ENCODE assay signal across 8 cellular contexts in genomic region chr22:29580200-29580810, GRCh38. TPM values are rescaled to one million over a fixed set of nuclear protein-coding genes. Genes with fewer than 3 reads are reported as not detected.
DNase-seq lines count a peak whose midpoint lies in the region; ATAC-seq, FAIRE-seq and TF ChIP-seq lines count a peak whose summit lies in the region.

No MANE protein-coding gene starts in this region.

- H2AFZ ChIP-seq in SU-DHL-6 (ENCODE audit: low read depth, low read length, severe bottlenecking) (peak overlapping the region; percentile 75), fibroblast of lung (ENCODE audit: low read length) (peak overlapping the region; percentile 54), osteoblast (ENCODE audit: low read length) (peak overlapping the region; percentile 86)

- H4K20me1 ChIP-seq in SU-DHL-6 (ENCODE audit: low read depth, low read length) (no peaks in the 10 kb centered on the region), fibroblast of lung (ENCODE audit: control insufficient read depth, extremely low read depth, insufficient read depth, low read length) (no peaks in the 10 kb centered on the region), osteoblast (ENCODE audit: insufficient read depth, low read length) (peaks cover 7% of the 10 kb centered on the region)

- H3K9me3 ChIP-seq in A549: no peaks in the 10 kb centered on the region
- no peaks in the 10 kb centered on the region for H3K9me3 ChIP-seq in SU-DHL-6 (ENCODE audit: insufficient read depth, low read length)
- no peaks in the 10 kb centered on the region for H3K9me3 ChIP-seq in fibroblast of lung (ENCODE audit: control insufficient read depth, insufficient read depth, low read depth, low read length)
- H3K9me3 ChIP-seq in osteoblast (ENCODE audit: low read depth, low read length): no peaks in the 10 kb centered on the region

- H3K4me1 ChIP-seq in A549 (peaks cover 12% of the 10 kb centered on the region), fibroblast of lung (ENCODE audit: control insufficient read depth, extremely low read depth, insufficient read depth, low read length) (no peaks in the 10 kb centered on the region), osteoblast (ENCODE audit: insufficient read depth, low read length) (peaks cover 8% of the 10 kb centered on the region)

- FAIRE-seq in A549 (lab: Jason Lieb, UNC): no peak

- H3K9me2 ChIP-seq in SU-DHL-6 (replicated peaks; ENCODE audit: insufficient read depth, low read length): no peaks in the 10 kb centered on the region

- H3K36me3 ChIP-seq in SU-DHL-6 (ENCODE audit: low read length) (no peaks in the 10 kb centered on the region), fibroblast of lung (ENCODE audit: control insufficient read depth, insufficient read depth, low read length) (no peaks in the 10 kb centered on the region), osteoblast (ENCODE audit: insufficient read depth, low read length) (no peaks in the 10 kb centered on the region)

- CTCF ChIA-PET in A549 (lab: Yijun Ruan, JAX): interaction anchor here (1.2 to 1.8 kb wide), 3 partner anchors 9 to 45 kb away, joined by 3 to 5 read pairs (median 3); no protein-coding TSS in a partner anchor

- no peak for TF ChIP-seq EP300 in A549 (IDR thresholded peaks at IDR 0.05)

- no peak for TF ChIP-seq POLR2A in A549 (IDR thresholded peaks at IDR 0.05; ENCODE audit: low read length)

- no peaks in the 10 kb centered on the region for H3F3A ChIP-seq in SU-DHL-6 (ENCODE audit: insufficient read depth)

- H3K27me3 ChIP-seq in SU-DHL-6 (ENCODE audit: low read length): no peaks in the 10 kb centered on the region
- no peaks in the 10 kb centered on the region for H3K27me3 ChIP-seq in fibroblast of lung (ENCODE audit: control insufficient read depth, insufficient read depth, low read length)
- H3K27me3 ChIP-seq in osteoblast (ENCODE audit: insufficient read depth, low read length): no peaks in the 10 kb centered on the region

- POLR2A ChIA-PET in A549 (lab: Yijun Ruan, JAX): interaction anchor here (1.4 kb wide), 1 partner anchor 27 kb away, joined by 3 read pairs; the partner anchor contains the start of gene THOC5

- no peak for TF ChIP-seq RAD21 in A549 (conservative IDR thresholded peaks at IDR 0.05 in 1 of 2, IDR thresholded peaks at IDR 0.05 in 1 of 2)

- no peak for TF ChIP-seq CTCF in A549 (IDR thresholded peaks at IDR 0.05)
- no peak for TF ChIP-seq CTCF in GM20000 (IDR thresholded peaks at IDR 0.05; ENCODE audit: extremely low read depth, missing control alignments)
- no peak for TF ChIP-seq CTCF in SU-DHL-6 (IDR thresholded peaks at IDR 0.05; ENCODE audit: insufficient read depth, low read length, poor library complexity, severe bottlenecking)
- no peak for TF ChIP-seq CTCF in fibroblast of lung (conservative IDR thresholded peaks at IDR 0.05 in 1 of 2, IDR thresholded peaks at IDR 0.05 in 1 of 2; ENCODE audit: low read depth in 1 of 2, low read length in 2 of 2)
- TF ChIP-seq CTCF in osteoblast (IDR thresholded peaks at IDR 0.05; ENCODE audit: extremely low read depth, low read depth, low read length): no peak

- no peaks in the 10 kb centered on the region for H3K79me2 ChIP-seq in SU-DHL-6 (ENCODE audit: insufficient read depth, low read length)
- H3K79me2 ChIP-seq in fibroblast of lung (ENCODE audit: control insufficient read depth, insufficient read depth, low read length): no peaks in the 10 kb centered on the region
- peaks cover 6% of the 10 kb centered on the region for H3K79me2 ChIP-seq in osteoblast (ENCODE audit: insufficient read depth, low read length)

- peak; percentile 59 to 65 for ATAC-seq in A549
- ATAC-seq in GM21576 (IDR thresholded peaks at IDR 0.05; ENCODE audit: unreplicated experiment): no peak

- peak overlapping the region; percentile 88 for H3K4me2 ChIP-seq in A549
- peak overlapping the region; percentile 57 for H3K4me2 ChIP-seq in SU-DHL-6 (ENCODE audit: low read depth, low read length, poor library complexity, severe bottlenecking)
- H3K4me2 ChIP-seq in fibroblast of lung (ENCODE audit: extremely low read depth, insufficient read depth, low read length): peak overlapping the region; percentile 85
- peak overlapping the region; percentile 95 for H3K4me2 ChIP-seq in osteoblast (ENCODE audit: insufficient read depth, low read length)

- peak overlapping the region; percentile 84 to 99 for H3K27ac ChIP-seq in A549
- 0 out of 2 replicates have a peak overlapping the region, but pooled peaks have one; percentile 8 for H3K27ac ChIP-seq in SU-DHL-6 (ENCODE audit: low read depth, low read length)
- H3K27ac ChIP-seq in fibroblast of lung (ENCODE audit: insufficient read depth, low read length): no peak overlapping the region
- no peak overlapping the region for H3K27ac ChIP-seq in osteoblast (ENCODE audit: low read depth, low read length)

- H3K4me3 ChIP-seq in A549: peak overlapping the region; percentile 71
- peak overlapping the region; percentile 63 for H3K4me3 ChIP-seq in SU-DHL-6 (ENCODE audit: insufficient read depth, low read length, poor library complexity, severe bottlenecking)
- peak overlapping the region; percentile 58 to 69 (median 63) for H3K4me3 ChIP-seq in fibroblast of lung (replicated peaks in 1 of 4; ENCODE audit: control extremely low read depth in 1 of 4, insufficient read depth in 1 of 4, low read depth in 3 of 4, low read length in 4 of 4)
- peak overlapping the region; percentile 93 for H3K4me3 ChIP-seq in osteoblast (ENCODE audit: insufficient read depth, low read length)

- H3K9ac ChIP-seq in SU-DHL-6 (ENCODE audit: low read length) (peak overlapping the region; percentile 57), fibroblast of lung (ENCODE audit: insufficient read depth, low read length) (peak overlapping the region; percentile 8)

- DNase-seq in A549 (ENCODE audit: low read depth in 1 of 2, low spot score in 1 of 2) (no peak), GM20000 (ENCODE audit: low spot score) (peak; percentile 59), fibroblast of lung (ENCODE audit: low read depth in 2 of 2) (no peak), osteoblast (ENCODE audit: insufficient read length, low spot score, missing footprints) (no peak), DMS153 treated with DMSO at 0.1 percent for 48 hours (lab: John Stamatoyannopoulos, UW; ENCODE audit: unreplicated experiment) (no peak), SW 1271 (lab: John Stamatoyannopoulos, UW) (no peak)

- WGBS in A549 (ENCODE audit: missing lambda C conversion rate): 4% methylated on average over 8 of the region's 8 CpGs

TF ChIP-seq in A549, 52 proteins besides CTCF, POLR2A, EP300 and RAD21:
- TF ChIP-seq TFCP2L1 (CRISPR knock-in tag; IDR thresholded peaks at IDR 0.05) (no peak), ZC3H11A (IDR thresholded peaks at IDR 0.05) (no peak), KDM5A (IDR thresholded peaks at IDR 0.05) (no peak), GATA3 (IDR thresholded peaks at IDR 0.05; ENCODE audit: borderline replicate concordance) (no peak), RFX5 (IDR thresholded peaks at IDR 0.05) (no peak), CEBPB (IDR thresholded peaks at IDR 0.05) (no peak)

RNA-seq across cellular contexts. Expression of gene NIPSNAP1, which starts 0.6 kb away (rescaled TPM):
- polyA plus RNA-seq in A549 (2011; rRNA removed) (68.6 and 77.2 TPM in 2 replicates), A549 (2017; fragmentation: RNase III; extraction: RNeasy Plus Mini Kit Qiagen cat#74134 plus additional on column Dnase treatment) (80.5 to 86.1 TPM (median 85.5 TPM) in 3 replicates), fibroblast of lung (51.8 and 62.1 TPM in 2 replicates)
- 60.6 and 70.7 TPM in 2 replicates for polyA plus RNA-seq in A549 (2012; cell fraction: cytosol; rRNA removed)
- polyA plus RNA-seq in A549 (2012; cell fraction: nucleus; rRNA removed): 41.3 and 43.8 TPM in 2 replicates
- 37.2 and 58.9 TPM in 2 replicates for polyA minus RNA-seq in A549 (2011; rRNA and poly(A)+ RNA removed)
- total RNA-seq in fibroblast of lung (33.9 and 55.5 TPM in 2 replicates), osteoblast (47.0 and 52.5 TPM in 2 replicates)
- polyA plus RNA-seq in fibroblast of lung (2012): 53.4 and 65.8 TPM in 2 replicates
- polyA minus RNA-seq in fibroblast of lung (ENCODE audit: low replicate concordance): 27.2 and 32.4 TPM in 2 replicates

RNA-seq across cellular contexts. Expression of gene NF2, which starts 23.1 kb away (rescaled TPM):
- polyA plus RNA-seq in A549 (2011; rRNA removed): 16.5 and 23.7 TPM in 2 replicates
- 13.8 and 17.9 TPM in 2 replicates for polyA plus RNA-seq in A549 (2012; cell fraction: cytosol; rRNA removed)
- 18.8 and 19.0 TPM in 2 replicates for polyA plus RNA-seq in A549 (2012; cell fraction: nucleus; rRNA removed)
- polyA plus RNA-seq in A549 (2017; fragmentation: RNase III; extraction: RNeasy Plus Mini Kit Qiagen cat#74134 plus additional on column Dnase treatment): 14.4 to 17.1 TPM (median 15.9 TPM) in 3 replicates
- 26.2 and 33.8 TPM in 2 replicates for polyA minus RNA-seq in A549 (2011; rRNA and poly(A)+ RNA removed)
- 37.0 and 55.5 TPM in 2 replicates for total RNA-seq in fibroblast of lung
- polyA plus RNA-seq in fibroblast of lung: 80.9 and 108 TPM in 2 replicates
- polyA plus RNA-seq in fibroblast of lung (2012): 48.7 and 60.3 TPM in 2 replicates
- polyA minus RNA-seq in fibroblast of lung (ENCODE audit: low replicate concordance): 131 and 171 TPM in 2 replicates
- total RNA-seq in osteoblast: 72.7 and 84.0 TPM in 2 replicates

RNA-seq across cellular contexts. Expression of gene THOC5, which starts 26.7 kb away (rescaled TPM):
- polyA plus RNA-seq in A549 (2011; rRNA removed): 34.4 and 43.3 TPM in 2 replicates
- 30.4 and 34.1 TPM in 2 replicates for polyA plus RNA-seq in A549 (2012; cell fraction: cytosol; rRNA removed)
- 40.0 and 41.7 TPM in 2 replicates for polyA plus RNA-seq in A549 (2012; cell fraction: nucleus; rRNA removed)
- polyA plus RNA-seq in A549 (2017; fragmentation: RNase III; extraction: RNeasy Plus Mini Kit Qiagen cat#74134 plus additional on column Dnase treatment): 23.4 to 24.1 TPM (median 23.5 TPM) in 3 replicates
- polyA minus RNA-seq in A549 (2011; rRNA and poly(A)+ RNA removed): 60.7 and 67.9 TPM in 2 replicates
- 47.8 and 52.8 TPM in 2 replicates for total RNA-seq in fibroblast of lung
- polyA plus RNA-seq in fibroblast of lung: 48.5 and 60.7 TPM in 2 replicates
- polyA plus RNA-seq in fibroblast of lung (2012): 43.6 and 47.4 TPM in 2 replicates
- polyA minus RNA-seq in fibroblast of lung (ENCODE audit: low replicate concordance): 50.1 and 73.5 TPM in 2 replicates
- total RNA-seq in osteoblast: 63.7 and 64.8 TPM in 2 replicates

Comparison
In these comparisons a context has a peak if more than half of its experiments do, and no peak if none do; other contexts are left out.
1. H3K27ac ChIP-seq: peak in A549 (2 of 2) and SU-DHL-6 (single experiment); none in fibroblast of lung (single experiment) and osteoblast (single experiment).
2. Peak in every context shown above with its lines, with median percentiles within 50 percentile points of each other: H3K4me2 ChIP-seq, H3K4me3 ChIP-seq and H2AFZ ChIP-seq.